ENCODE assay signal across 22 cellular contexts in genomic region chr2:206881708-206882335, GRCh38. TPM values are rescaled to one million over a fixed set of nuclear protein-coding genes. Genes with fewer than 3 reads are reported as not detected.
A peak's percentile ranks its signal among the peaks of the same experiment; 100 is the strongest.
DNase-seq lines count a peak whose midpoint lies in the region; ATAC-seq, FAIRE-seq and TF ChIP-seq lines count a peak whose summit lies in the region.
"Had no signal": no experiment of that assay in that cellular context is flagged by ENCODE, and none has a peak within 500 bp of the region (broad histone marks: within the 10 kb centered on the region; RNA-seq: fewer than 3 reads in every experiment).

No MANE protein-coding gene starts in this region.

- no peak for TF ChIP-seq CTCF in left ventricle myocardium inferior (IDR thresholded peaks at IDR 0.05; ENCODE audit: borderline replicate concordance)

- H3K9me3 ChIP-seq in adipocyte (ENCODE audit: control insufficient read depth, low read length) (no peaks in the 10 kb centered on the region), left ventricle myocardium inferior (replicated peaks) (no peaks in the 10 kb centered on the region)
- H3K9me3 ChIP-seq: BE2C, SJCRH30 had no signal

- H3K36me3 ChIP-seq in adipocyte (ENCODE audit: control insufficient read depth, insufficient read depth, low read length, severe bottlenecking) (no peaks in the 10 kb centered on the region), left ventricle myocardium inferior (no peaks in the 10 kb centered on the region)
- H3K36me3 ChIP-seq: BE2C, SJCRH30 had no signal

- no peak for FAIRE-seq in HTR-8/SVneo (lab: Jason Lieb, UNC)
- FAIRE-seq: GM19239 had no signal

- no peaks in the 10 kb centered on the region for H3K27me3 ChIP-seq in adipocyte (replicated peaks; ENCODE audit: control insufficient read depth, insufficient read depth, low read length)
- H3K27me3 ChIP-seq in left ventricle myocardium inferior (ENCODE audit: low read depth) = no peaks in the 10 kb centered on the region
- H3K27me3 ChIP-seq: BE2C had no signal

- DNase-seq in NCI-H2196 (lab: John Stamatoyannopoulos, UW; ENCODE audit: unreplicated experiment) = peak; percentile 23
- DNase-seq in NCI-H2196 treated with DMSO at 0.1 percent for 48 hours (lab: John Stamatoyannopoulos, UW; ENCODE audit: unreplicated experiment) = no peak
- DNase-seq in adipocyte (ENCODE audit: low read depth) = no peak
- no peak for DNase-seq in left ventricle myocardium inferior
- DNase-seq in sciatic nerve (ENCODE audit: low spot score) = no peak
- no peak for DNase-seq in HTR-8/SVneo (ENCODE audit: insufficient read length, low spot score)
- DNase-seq in NCI-H1092 treated with DMSO at 0.1 percent for 48 hours (lab: John Stamatoyannopoulos, UW) = no peak
- DNase-seq: BE2C; CD4-positive, alpha-beta T cell; H7; NCI-H1048; NCI-H187 treated with DMSO at 0.1 percent for 48 hours; NCI-H2171 treated with DMSO at 0.1 percent for 48 hours; NCI-H526; NK-92 treated with Interleukin-12 subunit alpha and Interleukin-12 subunit beta, amount 100 ng/mL, for 24 hours; OCI-M1; SJCRH30 had no signal

- no peak overlapping the region for H3K9ac ChIP-seq in adipocyte (ENCODE audit: low read length)

- ATAC-seq in sciatic nerve (peak; percentile 80), SK-N-SH treated with all-trans-retinoic acid at 6 μM for 48 hours (no peak)

- intact Hi-C loops in left ventricle myocardium inferior (cut with micrococcal nuclease) = no loop called here
- intact Hi-C loops in sciatic nerve (cut with DNase I) = no loop called here

- H3K4me3 ChIP-seq in adipocyte (ENCODE audit: low read length) (peak overlapping the region; percentile 35), left ventricle myocardium inferior (peak overlapping the region; percentile 28)
- H3K4me3 ChIP-seq: SJCRH30 had no signal

- H3K4me1 ChIP-seq in adipocyte (ENCODE audit: control insufficient read depth, insufficient read depth, low read length) = no peaks in the 10 kb centered on the region
- H3K4me1 ChIP-seq in left ventricle myocardium inferior = peaks cover 14% of the 10 kb centered on the region
- H3K4me1 ChIP-seq: BE2C, SJCRH30 had no signal

- peak overlapping the region; percentile 50 for H3K27ac ChIP-seq in left ventricle myocardium inferior (replicated peaks)
- H3K27ac ChIP-seq: 22Rv1, SJCRH30 had no signal

TF ChIP-seq in SK-N-SH treated with all-trans-retinoic acid at 6 μM for 48 hours, 23 proteins besides CTCF, POLR2A, EP300 and RAD21:
- TF ChIP-seq SNAI2 (CRISPR knock-in tag; IDR thresholded peaks at IDR 0.05) (no peak), ZNF565 (CRISPR knock-in tag; conservative IDR thresholded peaks at IDR 0.05; ENCODE audit: low read depth) (no peak), GLIS3 (CRISPR knock-in tag; IDR thresholded peaks at IDR 0.05) (no peak), ZNF70 (CRISPR knock-in tag; IDR thresholded peaks at IDR 0.05) (no peak), CREB5 (CRISPR knock-in tag; IDR thresholded peaks at IDR 0.05; ENCODE audit: low read depth) (no peak), TCF4 (CRISPR knock-in tag; IDR thresholded peaks at IDR 0.05; ENCODE audit: borderline replicate concordance) (no peak), ZC3H10 (CRISPR knock-in tag; IDR thresholded peaks at IDR 0.05) (no peak), ZFP30 (CRISPR knock-in tag; IDR thresholded peaks at IDR 0.05) (no peak), BACH2 (CRISPR knock-in tag; IDR thresholded peaks at IDR 0.05; ENCODE audit: borderline replicate concordance) (no peak), CSDC2 (CRISPR knock-in tag; IDR thresholded peaks at IDR 0.05) (no peak), ISL1 (CRISPR knock-in tag; IDR thresholded peaks at IDR 0.05) (no peak), TOX (CRISPR knock-in tag; IDR thresholded peaks at IDR 0.05; ENCODE audit: borderline replicate concordance) (no peak), RARB (CRISPR knock-in tag; IDR thresholded peaks at IDR 0.05) (no peak)

RNA-seq across cellular contexts. Expression of gene CPO, which starts 57.5 kb away (rescaled TPM):
- total RNA-seq in left ventricle myocardium inferior (0.25 TPM), sciatic nerve (0.89 TPM)
- total RNA-seq: CD4-positive, alpha-beta T cell; MCF 10A; RPMI7951; SJCRH30 had no signal
